8 cellular contexts compared by ENCODE assay signal in genomic region chr2:181656450-181657261, GRCh38. TPM values are rescaled to one million over a fixed set of nuclear protein-coding genes. Genes with fewer than 3 reads are reported as not detected.
DNase-seq lines count a peak whose midpoint lies in the region; ATAC-seq and TF ChIP-seq lines count a peak whose summit lies in the region.

Gene CERKL (minus strand): TSS chr2:181657105. CDS start chr2:181657006, 99 bp downstream.

- H3K4me3 ChIP-seq in BLaER1 treated with 17β-estradiol and CSF1 and Interleukin-3, amounts not matched to agents 10 nM and 100 nM, result peak within 1 kb of the TSS; percentile 3 to 65 (median 50); a peak in 19 of 20 replicates

- H3K9ac ChIP-seq in BLaER1 treated with 17β-estradiol and CSF1 and Interleukin-3, amounts not matched to agents 10 nM and 100 nM, result peak within 1 kb of the TSS in 4 of 11 experiments; percentile 37 to 51 (median 42); a peak in 6 of 22 replicates

- H3K27me3 Mint-ChIP-seq in brain, result peaks cover 69% of the 10 kb centered on the region

- H3K4me2 ChIP-seq in BLaER1 treated with 17β-estradiol and CSF1 and Interleukin-3, amounts not matched to agents 10 nM and 100 nM, result peak within 1 kb of the TSS; percentile 50 to 79 (median 63)

- ATAC-seq in GM18868 (IDR thresholded peaks at IDR 0.05; ENCODE audit: unreplicated experiment) (peak; percentile 72), HG02970 (IDR thresholded peaks at IDR 0.05; ENCODE audit: low FRiP score, unreplicated experiment) (peak; percentile 71)
- ATAC-seq in stimulated activated effector memory CD8-positive, alpha-beta T cell treated with anti-CD3 and anti-CD28 coated beads, Interleukin-12 subunit alpha, Interleukin-12 subunit beta, amount 100 ng/mL, for 72 hours, result peak; percentile 74

- peaks cover 28% of the 10 kb centered on the region for H3K4me1 Mint-ChIP-seq in brain
- peaks cover 5% of the 10 kb centered on the region for H3K4me1 Mint-ChIP-seq in stimulated activated effector memory CD8-positive, alpha-beta T cell treated with anti-CD3 and anti-CD28 coated beads, Interleukin-12 subunit alpha, Interleukin-12 subunit beta, amount 100 ng/mL, for 72 hours

- H3K36me3 Mint-ChIP-seq in brain, result no peaks in the 10 kb centered on the region
- no peaks in the 10 kb centered on the region for H3K36me3 Mint-ChIP-seq in stimulated activated effector memory CD8-positive, alpha-beta T cell treated with anti-CD3 and anti-CD28 coated beads, Interleukin-12 subunit alpha, Interleukin-12 subunit beta, amount 100 ng/mL, for 72 hours

- peaks cover 23 to 42% (median 33%) of the 10 kb centered on the region in 11 experiments for H3K27me3 ChIP-seq in BLaER1 treated with 17β-estradiol and CSF1 and Interleukin-3, amounts not matched to agents 10 nM and 100 nM

- H3K27ac ChIP-seq in BLaER1 treated with 17β-estradiol and CSF1 and Interleukin-3, amounts not matched to agents 10 nM and 100 nM, result no peak within 1 kb of the TSS

- TF ChIP-seq CTCF in brain (conservative IDR thresholded peaks at IDR 0.05), result no peak

- no peaks in the 10 kb centered on the region for H3K36me3 ChIP-seq in BLaER1 treated with 17β-estradiol and CSF1 and Interleukin-3, amounts not matched to agents 10 nM and 100 nM

- H4K20me1 ChIP-seq in BLaER1 treated with 17β-estradiol and CSF1 and Interleukin-3, amounts not matched to agents 10 nM and 100 nM, result no peaks in the 10 kb centered on the region

- peak within 1 kb of the TSS; percentile 76 to 86 (median 83) for H3K4me3 Mint-ChIP-seq in brain
- H3K4me3 Mint-ChIP-seq in stimulated activated effector memory CD8-positive, alpha-beta T cell treated with anti-CD3 and anti-CD28 coated beads, Interleukin-12 subunit alpha, Interleukin-12 subunit beta, amount 100 ng/mL, for 72 hours, result peak within 1 kb of the TSS; percentile 73

- H3K9me3 Mint-ChIP-seq in brain, result peaks cover 0 to 2% (median 0%) of the 10 kb centered on the region in 5 experiments
- no peaks in the 10 kb centered on the region for H3K9me3 Mint-ChIP-seq in stimulated activated effector memory CD8-positive, alpha-beta T cell treated with anti-CD3 and anti-CD28 coated beads, Interleukin-12 subunit alpha, Interleukin-12 subunit beta, amount 100 ng/mL, for 72 hours

- peak; percentile 33 for DNase-seq in NOMO-1 treated with DMSO at 0.1 percent for 48 hours (lab: John Stamatoyannopoulos, UW; ENCODE audit: unreplicated experiment)
- DNase-seq in iris pigment epithelial cell (ENCODE audit: low read depth), result peak; percentile 8
- peak in 1 of 2 donors; percentile 56 for DNase-seq in stimulated activated effector memory CD8-positive, alpha-beta T cell treated with anti-CD3 and anti-CD28 coated beads, Interleukin-12 subunit alpha, Interleukin-12 subunit beta, amount 100 ng/mL, for 72 hours (ENCODE audit: low spot score in 2 of 2)
- no peak for DNase-seq in NCI-H187 treated with DMSO at 0.1 percent for 48 hours (lab: John Stamatoyannopoulos, UW)

- peaks cover 5 to 19% (median 13%) of the 10 kb centered on the region in 11 experiments; a peak in 18 of 22 replicates for H3K9me3 ChIP-seq in BLaER1 treated with 17β-estradiol and CSF1 and Interleukin-3, amounts not matched to agents 10 nM and 100 nM (replicated peaks in 1 of 11)

- H3K4me1 ChIP-seq in BLaER1 treated with 17β-estradiol and CSF1 and Interleukin-3, amounts not matched to agents 10 nM and 100 nM, result peaks cover 0 to 5% (median 0%) of the 10 kb centered on the region in 10 experiments; a peak in 3 of 20 replicates

- H3K27ac Mint-ChIP-seq in brain, result no peak within 1 kb of the TSS
- no peak within 1 kb of the TSS for H3K27ac Mint-ChIP-seq in stimulated activated effector memory CD8-positive, alpha-beta T cell treated with anti-CD3 and anti-CD28 coated beads, Interleukin-12 subunit alpha, Interleukin-12 subunit beta, amount 100 ng/mL, for 72 hours

RNA-seq across cellular contexts. Expression of gene CERKL, which starts in this region (rescaled TPM):
- polyA plus RNA-seq in brain (ENCODE audit: insufficient read depth, low read depth, low replicate concordance), result 2.2 TPM
